9 cellular contexts compared by ENCODE assay signal in genomic region chr10:132443998-132444876, GRCh38. TPM values are rescaled to one million over a fixed set of nuclear protein-coding genes. Genes with fewer than 3 reads are reported as not detected.
DNase-seq lines count a peak whose midpoint lies in the region; ATAC-seq and TF ChIP-seq lines count a peak whose summit lies in the region.
"Had no signal": no experiment of that assay in that cellular context is flagged by ENCODE, and none has a peak within 500 bp of the region (broad histone marks: within the 10 kb centered on the region; RNA-seq: fewer than 3 reads in every experiment).

No MANE protein-coding gene starts in this region.

- peak; percentile 27 for DNase-seq in activated CD4-positive, alpha-beta T cell treated with anti-CD3 and anti-CD28 coated beads for 48 hours
- DNase-seq in activated CD4-positive, alpha-beta T cell treated with anti-CD3 and anti-CD28 coated beads, Interleukin-2, amount 50 U/mL, for 48 hours = no peak
- DNase-seq in NCI-H1436 (lab: John Stamatoyannopoulos, UW) (peak; percentile 97), nephron progenitor cell (peak; percentile 53), erythroblast (lab: John Stamatoyannopoulos, UW) (no peak), breast epithelium (ENCODE audit: low spot score in 2 of 2) (no peak)
- DNase-seq in activated CD4-positive, alpha-beta memory T cell treated with anti-CD3 and anti-CD28 coated beads for 36 hours = peak; percentile 46
- DNase-seq: NCI-H226 had no signal

- TF ChIP-seq CTCF in nephron progenitor cell (IDR thresholded peaks at IDR 0.05) (no peak), breast epithelium (IDR thresholded peaks at IDR 0.05) (no peak)

- no peak for ATAC-seq in HG02885 (IDR thresholded peaks at IDR 0.05; ENCODE audit: poor library complexity, unreplicated experiment)

- H3K9me3 ChIP-seq in breast epithelium = no peaks in the 10 kb centered on the region

- H3K27me3 Mint-ChIP-seq in activated CD4-positive, alpha-beta memory T cell treated with anti-CD3 and anti-CD28 coated beads for 36 hours = no peaks in the 10 kb centered on the region
- H3K27me3 Mint-ChIP-seq in nephron progenitor cell (ENCODE audit: low read depth, poor library complexity) = peaks cover 4% of the 10 kb centered on the region

- POLR2A ChIA-PET in activated CD4-positive, alpha-beta memory T cell treated with anti-CD3 and anti-CD28 coated beads for 36 hours (lab: Charles Lee) = no interaction called here

- TF ChIP-seq POLR2A in erythroblast (IDR thresholded peaks at IDR 0.05; ENCODE audit: low read length) (no peak), breast epithelium (IDR thresholded peaks at IDR 0.05) (no peak)

- no peak overlapping the region for H3K4me3 ChIP-seq in breast epithelium

- H3K9me3 Mint-ChIP-seq in activated CD4-positive, alpha-beta memory T cell treated with anti-CD3 and anti-CD28 coated beads for 36 hours = no peaks in the 10 kb centered on the region
- no peaks in the 10 kb centered on the region for H3K9me3 Mint-ChIP-seq in nephron progenitor cell

- intact Hi-C loops in activated CD4-positive, alpha-beta memory T cell treated with anti-CD3 and anti-CD28 coated beads for 36 hours (cut with micrococcal nuclease) = no loop called here
- intact Hi-C loops in breast epithelium (cut with DNase I; ENCODE audit: low total_unique reads) = no loop called here

- no peak overlapping the region for H3K27ac ChIP-seq in breast epithelium

- H3K4me3 Mint-ChIP-seq in activated CD4-positive, alpha-beta memory T cell treated with anti-CD3 and anti-CD28 coated beads for 36 hours = no peak overlapping the region
- no peak overlapping the region for H3K4me3 Mint-ChIP-seq in nephron progenitor cell

- H3K36me3 Mint-ChIP-seq in activated CD4-positive, alpha-beta memory T cell treated with anti-CD3 and anti-CD28 coated beads for 36 hours = no peaks in the 10 kb centered on the region
- H3K36me3 Mint-ChIP-seq in nephron progenitor cell (ENCODE audit: low read depth) = no peaks in the 10 kb centered on the region

- H3K36me3 ChIP-seq in breast epithelium = no peaks in the 10 kb centered on the region

- H3K27ac Mint-ChIP-seq in activated CD4-positive, alpha-beta memory T cell treated with anti-CD3 and anti-CD28 coated beads for 36 hours = peak overlapping the region; percentile 73
- no peak overlapping the region for H3K27ac Mint-ChIP-seq in nephron progenitor cell

- H3K27me3 ChIP-seq in breast epithelium = no peaks in the 10 kb centered on the region

- CTCF ChIA-PET in activated CD4-positive, alpha-beta memory T cell treated with anti-CD3 and anti-CD28 coated beads for 36 hours (lab: Charles Lee) = interaction anchor here (0.9 to 1.5 kb wide), 4 partner anchors 10 to 96 kb away, joined by 3 to 8 read pairs (median 4); partner anchors contain the start of gene PWWP2B

- H3K4me1 ChIP-seq in breast epithelium = peaks cover 6 to 15% of the 10 kb centered on the region in 2 donors

- peaks cover 25% of the 10 kb centered on the region for H3K4me1 Mint-ChIP-seq in activated CD4-positive, alpha-beta memory T cell treated with anti-CD3 and anti-CD28 coated beads for 36 hours (ENCODE audit: low read depth)
- peaks cover 45% of the 10 kb centered on the region for H3K4me1 Mint-ChIP-seq in nephron progenitor cell

RNA-seq across cellular contexts. Expression of gene PWWP2B, which starts 47.2 kb away (rescaled TPM):
- 1 to 10 TPM; 3.0 to 3.1 TPM for total RNA-seq in activated CD4-positive, alpha-beta memory T cell treated with anti-CD3 and anti-CD28 coated beads for 36 hours
- 10 to 100 TPM; 10.7 to 15.5 (median 13.4) TPM for total RNA-seq in breast epithelium

Comparison
In these comparisons a context has a peak if more than half of its experiments do, and no peak if none do; other contexts are left out.
1. DNase-seq: peak in activated CD4-positive, alpha-beta T cell treated with anti-CD3 and anti-CD28 coated beads for 48 hours (single experiment), NCI-H1436 (single experiment), activated CD4-positive, alpha-beta memory T cell treated with anti-CD3 and anti-CD28 coated beads for 36 hours (single experiment) and nephron progenitor cell (single experiment); none in activated CD4-positive, alpha-beta T cell treated with anti-CD3 and anti-CD28 coated beads, Interleukin-2, amount 50 U/mL, for 48 hours (0 of 2), erythroblast (0 of 2) and breast epithelium (0 of 2).